In genomic region chr19:52857378-52858191, GRCh38 we compare ENCODE assay signal across 8 cellular contexts. TPM values are rescaled to one million over a fixed set of nuclear protein-coding genes. Genes with fewer than 3 reads are reported as not detected.
DNase-seq lines count a peak whose midpoint lies in the region; ATAC-seq and TF ChIP-seq lines count a peak whose summit lies in the region.
"Not testable (repeated sequence)": the region's sequence is repeated elsewhere in the genome, so short reads cannot be mapped to it uniquely, and the experiment has no call there.

Gene ZNF468 (minus strand): TSS chr19:52857619. CDS start chr19:52854272, 3,347 bp downstream.

- peak within 1 kb of the TSS; percentile 68; the same call in 1 of the 2 replicates for H3K27ac Mint-ChIP-seq in WTC11

- H3K4me1 ChIP-seq in mammary epithelial cell (ENCODE audit: insufficient read depth, low read length), result not testable (repeated sequence)

- intact Hi-C loops in mammary epithelial cell (cut with micrococcal nuclease), result loop anchor here (1.0 to 10.0 kb wide), 5 partner anchors 37 to 137 kb away; partner anchors contain the start of genes ZNF28 and ZNF320

- BruUV-seq in mammary epithelial cell (replicated peaks; lab: Mats Ljungman, UMichigan), result TSS peak; percentile 64

- H3K4me1 Mint-ChIP-seq in WTC11, result not testable (repeated sequence)

- 3% methylated on average over 16 of the region's 43 CpGs for WGBS in mammary epithelial cell (ENCODE audit: low coverage, missing lambda C conversion rate)

- H3K27ac ChIP-seq in mammary epithelial cell (ENCODE audit: insufficient read depth, low read depth, low read length), result peak within 1 kb of the TSS; percentile 66

- not testable (repeated sequence) for H3K27me3 Mint-ChIP-seq in WTC11 (ENCODE audit: low read depth)

- not testable (repeated sequence) for H3K9me3 Mint-ChIP-seq in WTC11

- not testable (repeated sequence) for TF ChIP-seq CTCF in WTC11 (IDR thresholded peaks at IDR 0.05); mammary epithelial cell (conservative IDR thresholded peaks at IDR 0.05 in 1 of 2, IDR thresholded peaks at IDR 0.05 in 1 of 2; ENCODE audit: extremely low read depth in 1 of 2, insufficient read depth in 1 of 2, low read depth in 1 of 2, low read length in 2 of 2)

- dilution Hi-C loops in mammary epithelial cell (cut with HindIII; ENCODE audit: low sequenced_read_pairs), result not testable (repeated sequence)

- H3K4me2 ChIP-seq in mammary epithelial cell (ENCODE audit: insufficient read depth, low read depth, low read length), result peak within 1 kb of the TSS; percentile 68

- peak within 1 kb of the TSS; percentile 86 for H3K9ac ChIP-seq in mammary epithelial cell (ENCODE audit: insufficient read depth, low read length)

- peak within 1 kb of the TSS; percentile 60 to 75 (median 74) for H3K4me3 ChIP-seq in mammary epithelial cell (replicated peaks in 1 of 3; ENCODE audit: insufficient read depth in 1 of 3, low read depth in 2 of 3, low read length in 3 of 3)
- H3K4me3 ChIP-seq in iPS-18c (ENCODE audit: insufficient read depth, low read depth, low read length), result peak within 1 kb of the TSS; percentile 79
- peak within 1 kb of the TSS; percentile 65 for H3K4me3 ChIP-seq in skeletal muscle cell (ENCODE audit: low read depth, low read length)

- H3K9me3 ChIP-seq in mammary epithelial cell (replicated peaks; ENCODE audit: insufficient read depth, low read length), result peaks cover 11% of the 10 kb centered on the region
- H3K9me3 ChIP-seq in iPS-18c (ENCODE audit: control insufficient read depth, insufficient read depth, low read length), result not testable (repeated sequence)

- H4K20me1 ChIP-seq in mammary epithelial cell (ENCODE audit: insufficient read depth, low read length), result not testable (repeated sequence)

- CTCF ChIA-PET in WTC11 (lab: Charles Lee); mammary epithelial cell (lab: Charles Lee; ENCODE audit: low non-redundant PET): not testable (repeated sequence)

- H3K36me3 Mint-ChIP-seq in WTC11, result peaks cover 11% of the 10 kb centered on the region

- not testable (repeated sequence) for H3K27me3 ChIP-seq in mammary epithelial cell (ENCODE audit: insufficient read depth, low read length)

- POLR2A ChIA-PET in WTC11 (lab: Charles Lee), result not testable (repeated sequence)

- peak within 1 kb of the TSS; percentile 98 for H2AFZ ChIP-seq in mammary epithelial cell (ENCODE audit: low read depth, low read length)

- in situ Hi-C loops in mammary epithelial cell (cut with MboI; ENCODE audit: low sequenced_read_pairs in 2 of 2), result not testable (repeated sequence)

- peaks cover 11% of the 10 kb centered on the region for H3K79me2 ChIP-seq in mammary epithelial cell (ENCODE audit: insufficient read depth, low read length)

- H3K4me3 Mint-ChIP-seq in WTC11, result peak within 1 kb of the TSS; percentile 91

- not testable (repeated sequence) for H3K36me3 ChIP-seq in mammary epithelial cell (ENCODE audit: insufficient read depth, low read length)

- DNase-seq in A172 (ENCODE audit: low spot score) (peak; percentile 31), NCI-H2171 (lab: John Stamatoyannopoulos, UW) (peak; percentile 32), WTC11 (ENCODE audit: low spot score) (peak; percentile 84), mammary epithelial cell (peak; percentile 61), skeletal muscle cell (ENCODE audit: low read depth) (peak; percentile 2)

- peak; percentile 86 for ATAC-seq in GM18858 (IDR thresholded peaks at IDR 0.05; ENCODE audit: unreplicated experiment)
- peak; percentile 70 for ATAC-seq in HG03060 (IDR thresholded peaks at IDR 0.05; ENCODE audit: low read depth, unreplicated experiment)
- ATAC-seq in WTC11, result peak; percentile 99

TF ChIP-seq in WTC11, 78 proteins besides CTCF, POLR2A, EP300 and RAD21:
- TF ChIP-seq ZNF263 (CRISPR knock-in tag; IDR thresholded peaks at IDR 0.05; ENCODE audit: low read depth) (peak; percentile 56; the same call in 1 of the 2 replicates), PRDM15 (CRISPR knock-in tag; IDR thresholded peaks at IDR 0.05) (peak; percentile 89), ZNF423 (CRISPR knock-in tag; IDR thresholded peaks at IDR 0.05) (0 out of 2 replicates have a peak, but pooled peaks have one; percentile 15)

RNA-seq across cellular contexts. Expression of gene ZNF468, which starts in this region (rescaled TPM):
- 11.4 and 12.3 TPM in 2 replicates for total RNA-seq in A172 (2014; rRNA removed; shearing (Covaris generic))
- total RNA-seq in WTC11 (2021), result 26.9 to 32.0 TPM (median 29.5 TPM) in 3 replicates
- 10 to 100 TPM; 12.7 to 24.7 TPM for total RNA-seq in mammary epithelial cell
- 10.2 TPM for polyA plus RNA-seq in mammary epithelial cell
- polyA minus RNA-seq in mammary epithelial cell, result 3.6 TPM

Comparison
In these comparisons a context has a peak if more than half of its experiments do, and no peak if none do; other contexts are left out.
1. Peak in every context shown above with its lines: DNase-seq, ATAC-seq, H3K4me3 ChIP-seq and H3K27ac ChIP-seq.
2. DNase-seq: peak in every context shown above with its lines; median percentile 84 in WTC11; 61 in mammary epithelial cell; 32 in NCI-H2171; 31 in A172; 2 in skeletal muscle cell.